17 cellular contexts compared by ENCODE assay signal in genomic region chr3:177131927-177132636, GRCh38.
DNase-seq lines count a peak whose midpoint lies in the region; ATAC-seq, FAIRE-seq and TF ChIP-seq lines count a peak whose summit lies in the region.
"Had no signal": no experiment of that assay in that cellular context is flagged by ENCODE, and none has a peak within 500 bp of the region (broad histone marks: within the 10 kb centered on the region; RNA-seq: fewer than 3 reads in every experiment).

No MANE protein-coding gene starts in this region.

- TF ChIP-seq CTCF in K562 (IDR thresholded peaks at IDR 0.05 in 2 of 3, conservative IDR thresholded peaks at IDR 0.05 in 1 of 3; ENCODE audit: insufficient read depth in 2 of 3, low read depth in 1 of 3, low read length in 3 of 3): no peak
- no peak for TF ChIP-seq CTCF in ovary (IDR thresholded peaks at IDR 0.05)

- POLR2A ChIA-PET in K562 (lab: Yijun Ruan, JAX) (interaction anchor here (1.3 kb wide), 1 partner anchor 26 kb away, joined by 3 read pairs; no protein-coding TSS in a partner anchor), HEK293T (lab: Yijun Ruan, JAX) (no interaction called here)

- no peaks in the 10 kb centered on the region for H3K9me1 ChIP-seq in K562 (ENCODE audit: control insufficient read depth, insufficient read depth, low read length)

- H3K4me1 Mint-ChIP-seq in activated CD8-positive, alpha-beta memory T cell treated with anti-CD3 and anti-CD28 coated beads, Interleukin-2, amount 10 ng/mL, durations not matched to agents 7 days and 5 days: peaks cover 31% of the 10 kb centered on the region

- FAIRE-seq in K562 (lab: Jason Lieb, UNC): no peak
- FAIRE-seq: frontal cortex, islet of Langerhans had no signal

- H3K27ac ChIP-seq in K562 (ENCODE audit: extremely low read depth, low read depth, low read length) (no peak overlapping the region), rectal smooth muscle tissue (ENCODE audit: low read depth, low read length) (peak overlapping the region; percentile 4), ovary (no peak overlapping the region)
- H3K27ac ChIP-seq: ascending aorta, GM23248, right atrium auricular region, SJCRH30 had no signal

- no peak for DNase-seq in activated CD8-positive, alpha-beta memory T cell treated with anti-CD3 and anti-CD28 coated beads, Interleukin-2, amount 10 ng/mL, durations not matched to agents 7 days and 5 days
- DNase-seq in activated CD8-positive, alpha-beta memory T cell treated with anti-CD3 and anti-CD28 coated beads for 24 hours: no peak
- peak; percentile 22 for DNase-seq in NCI-H128 (lab: John Stamatoyannopoulos, UW; ENCODE audit: unreplicated experiment)
- no peak for DNase-seq in K562 (ENCODE audit: extremely low read depth in 1 of 4, low spot score in 3 of 4)
- no peak for DNase-seq in HEK293T (ENCODE audit: extremely low spot score)
- no peak for DNase-seq in ovary
- no peak for DNase-seq in GM03348 (ENCODE audit: low spot score)
- DNase-seq: effector CD8-positive, alpha-beta T cell; GM23248; MG63; NK-92 treated with Interleukin-12 subunit alpha and Interleukin-12 subunit beta, amount 100 ng/mL, for 24 hours had no signal

- peaks cover 94% of the 10 kb centered on the region for H3K79me2 ChIP-seq in K562 (ENCODE audit: control insufficient read depth, insufficient read depth, low read length)

- no peak for ATAC-seq in activated CD8-positive, alpha-beta memory T cell treated with anti-CD3 and anti-CD28 coated beads, Interleukin-2, amount 10 ng/mL, durations not matched to agents 7 days and 5 days
- ATAC-seq in K562: no peak

- no TSS peak for BruUV-seq in K562 (replicated peaks; lab: Mats Ljungman, UMichigan)

- H3K36me3 ChIP-seq in K562 (ENCODE audit: control insufficient read depth, insufficient read depth, low read length): peaks cover 38% of the 10 kb centered on the region; the same call in 2 of the 3 replicates
- H3K36me3 ChIP-seq in rectal smooth muscle tissue (ENCODE audit: control insufficient read depth, insufficient read depth, low read length): no peaks in the 10 kb centered on the region
- no peaks in the 10 kb centered on the region for H3K36me3 ChIP-seq in ovary
- H3K36me3 ChIP-seq: ascending aorta, right atrium auricular region had no signal

- H3K4me1 ChIP-seq in K562 (replicated peaks in 1 of 2; ENCODE audit: control insufficient read depth in 2 of 2, insufficient read depth in 2 of 2, low read length in 2 of 2) (no peaks in the 10 kb centered on the region), rectal smooth muscle tissue (ENCODE audit: control insufficient read depth, insufficient read depth, low read length) (peaks cover 5% of the 10 kb centered on the region), ovary (ENCODE audit: insufficient read depth) (peaks cover 8% of the 10 kb centered on the region)
- H3K4me1 ChIP-seq: SJCRH30 had no signal

- no peak overlapping the region for H2AFZ ChIP-seq in K562 (ENCODE audit: low read depth, low read length)
- H2AFZ ChIP-seq: GM23248 had no signal

- H3K9me3 ChIP-seq in K562 (replicated peaks; ENCODE audit: control insufficient read depth, insufficient read depth, low read depth, low read length): no peaks in the 10 kb centered on the region
- H3K9me3 ChIP-seq in ovary: no peaks in the 10 kb centered on the region
- H3K9me3 ChIP-seq: ascending aorta, right atrium auricular region, SJCRH30 had no signal

- H3K9ac ChIP-seq in K562 (ENCODE audit: insufficient read depth in 1 of 2, low read depth in 2 of 2, low read length in 2 of 2): no peak overlapping the region
- H3K9ac ChIP-seq in rectal smooth muscle tissue (ENCODE audit: low read length): no peak overlapping the region
- H3K9ac ChIP-seq: GM23248 had no signal

- no peaks in the 10 kb centered on the region for H4K20me1 ChIP-seq in K562 (replicated peaks; ENCODE audit: control insufficient read depth, insufficient read depth, low read length)

- in situ Hi-C loops in K562 (cut with MboI): no loop called here

- TF ChIP-seq POLR2A in K562 (conservative IDR thresholded peaks at IDR 0.05) (no peak), ovary (IDR thresholded peaks at IDR 0.05) (no peak)

- peak overlapping the region; percentile 20 for H3K27ac Mint-ChIP-seq in activated CD8-positive, alpha-beta memory T cell treated with anti-CD3 and anti-CD28 coated beads, Interleukin-2, amount 10 ng/mL, durations not matched to agents 7 days and 5 days

- H3K9me3 Mint-ChIP-seq in activated CD8-positive, alpha-beta memory T cell treated with anti-CD3 and anti-CD28 coated beads, Interleukin-2, amount 10 ng/mL, durations not matched to agents 7 days and 5 days (ENCODE audit: low read depth): peaks cover 3% of the 10 kb centered on the region

- CTCF ChIA-PET in activated CD8-positive, alpha-beta memory T cell treated with anti-CD3 and anti-CD28 coated beads, Interleukin-2, amount 10 ng/mL, durations not matched to agents 7 days and 5 days (lab: Charles Lee): no interaction called here
- CTCF ChIA-PET in K562 (lab: Yijun Ruan, JAX; ENCODE audit: low intra/inter-chr PET ratio): no interaction called here
- CTCF ChIA-PET in HEK293T (lab: Yijun Ruan, JAX): no interaction called here

- H3K27me3 ChIP-seq in K562 (ENCODE audit: control insufficient read depth in 2 of 2, insufficient read depth in 2 of 2, low read length in 2 of 2): no peaks in the 10 kb centered on the region
- no peaks in the 10 kb centered on the region for H3K27me3 ChIP-seq in rectal smooth muscle tissue (ENCODE audit: control insufficient read depth, insufficient read depth, low read length)
- H3K27me3 ChIP-seq in ovary: no peaks in the 10 kb centered on the region
- H3K27me3 ChIP-seq: ascending aorta, MG63, right atrium auricular region, SJCRH30 had no signal

- no peak overlapping the region for H3K4me2 ChIP-seq in K562 (ENCODE audit: insufficient read depth, low read length)

- H3K4me3 ChIP-seq in K562 (no peak overlapping the region), rectal smooth muscle tissue (ENCODE audit: low read length) (no peak overlapping the region), ovary (no peak overlapping the region)
- H3K4me3 ChIP-seq: ascending aorta, GM23248, MG63, right atrium auricular region, SJCRH30 had no signal

- H3K27me3 Mint-ChIP-seq in activated CD8-positive, alpha-beta memory T cell treated with anti-CD3 and anti-CD28 coated beads, Interleukin-2, amount 10 ng/mL, durations not matched to agents 7 days and 5 days: no peaks in the 10 kb centered on the region

- peaks cover 62% of the 10 kb centered on the region for H3K36me3 Mint-ChIP-seq in activated CD8-positive, alpha-beta memory T cell treated with anti-CD3 and anti-CD28 coated beads, Interleukin-2, amount 10 ng/mL, durations not matched to agents 7 days and 5 days

- 80% methylated on average over 6 of the region's 6 CpGs for WGBS in K562 (ENCODE audit: insufficient coverage, low coverage, missing lambda C conversion rate)
- WGBS in ovary, 3 donors: 56 to 70% (median 65%) methylated on average over 6 of the region's 6 CpGs

- intact Hi-C loops in K562 (cut with micrococcal nuclease): no loop called here
- intact Hi-C loops in ovary (cut with DNase I): no loop called here

- TF ChIP-seq EP300 in K562 (IDR thresholded peaks at IDR 0.05; ENCODE audit: low read length) (no peak), ovary (IDR thresholded peaks at IDR 0.05) (no peak)

- H3K4me3 Mint-ChIP-seq in activated CD8-positive, alpha-beta memory T cell treated with anti-CD3 and anti-CD28 coated beads, Interleukin-2, amount 10 ng/mL, durations not matched to agents 7 days and 5 days: no peak overlapping the region

- TF ChIP-seq RAD21 in K562 (CRISPR knock-in tag; conservative IDR thresholded peaks at IDR 0.05 in 1 of 2, IDR thresholded peaks at IDR 0.05 in 1 of 2): no peak

TF ChIP-seq in K562, 482 proteins besides CTCF, POLR2A, EP300 and RAD21:
- no peak for TF ChIP-seq PCBP2 (IDR thresholded peaks at IDR 0.05; ENCODE audit: low read depth, low read length, poor library complexity, severe bottlenecking)
- TF ChIP-seq TFE3 (CRISPR knock-in tag; IDR thresholded peaks at IDR 0.05): peak; percentile 82

TF ChIP-seq in HEK293T, 16 proteins besides CTCF, POLR2A, EP300 and RAD21:
- no peak for TF ChIP-seq LEF1 (IDR thresholded peaks at IDR 0.05; ENCODE audit: borderline replicate concordance)
- no peak for TF ChIP-seq FOXA1 (IDR thresholded peaks at IDR 0.05)
- TF ChIP-seq FOXM1 (IDR thresholded peaks at IDR 0.05; ENCODE audit: borderline replicate concordance): no peak
- no peak for TF ChIP-seq NFRKB (IDR thresholded peaks at IDR 0.05)
- no peak for TF ChIP-seq PKNOX1 (IDR thresholded peaks at IDR 0.05)
- TF ChIP-seq SUZ12 (IDR thresholded peaks at IDR 0.05): no peak
- TF ChIP-seq HDGF (IDR thresholded peaks at IDR 0.05; ENCODE audit: borderline replicate concordance): no peak
- TF ChIP-seq L3MBTL2 (conservative IDR thresholded peaks at IDR 0.05): no peak
- TF ChIP-seq TARDBP (IDR thresholded peaks at IDR 0.05): no peak
- TF ChIP-seq ELF4 (IDR thresholded peaks at IDR 0.05): no peak
